ENCODE assay signal across 25 cellular contexts in the genomic region with DNA sequence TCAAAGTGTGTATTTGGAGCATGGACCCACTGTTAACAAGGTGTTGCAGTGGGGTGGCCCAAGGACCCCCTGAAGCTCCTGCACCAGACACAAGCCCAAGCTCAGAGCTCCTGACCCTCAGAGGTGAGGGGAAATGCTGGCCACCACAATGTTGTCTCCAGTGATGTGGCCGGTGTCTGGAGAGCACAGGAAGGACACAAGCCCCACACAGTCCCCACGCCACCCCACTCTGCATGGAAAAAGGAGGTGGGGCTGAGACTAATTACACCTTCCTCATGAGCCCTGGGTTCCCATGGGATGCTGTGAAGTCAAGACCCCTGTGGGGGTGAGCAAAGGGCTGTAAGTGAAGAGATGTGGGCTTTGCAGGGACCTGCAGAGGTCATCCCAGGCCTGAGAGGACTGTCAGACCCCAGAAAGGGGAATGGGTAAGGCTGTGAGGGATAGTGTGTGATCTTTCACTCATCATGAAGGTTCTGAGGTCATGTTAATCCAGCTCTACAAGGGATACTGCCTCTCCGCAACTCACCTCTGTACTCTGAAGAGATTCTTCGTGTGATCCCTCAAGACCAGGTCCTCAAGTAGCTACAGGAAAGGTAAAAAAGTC.
DNase-seq lines count a peak whose midpoint lies in the region; ATAC-seq and TF ChIP-seq lines count a peak whose summit lies in the region.
"Had no signal": no experiment of that assay in that cellular context is flagged by ENCODE, and none has a peak within 500 bp of the region (broad histone marks: within the 10 kb centered on the region; RNA-seq: fewer than 3 reads in every experiment).

No MANE protein-coding gene starts in this region.

- H3K27ac ChIP-seq in neuronal stem cell (replicated peaks; ENCODE audit: low read length) (no peak overlapping the region), Karpas-422 (ENCODE audit: low read length) (no peak overlapping the region)
- H3K27ac ChIP-seq: BLaER1 had no signal

- no peak overlapping the region for H4K8ac ChIP-seq in neuronal stem cell (ENCODE audit: low read depth, low read length)

- H4K20me1 ChIP-seq in Karpas-422 (ENCODE audit: insufficient read depth, low read depth, low read length) = no peaks in the 10 kb centered on the region
- H4K20me1 ChIP-seq: BLaER1 had no signal

- no peak overlapping the region for H2BK12ac ChIP-seq in neuronal stem cell (ENCODE audit: low read length)

- TF ChIP-seq CTCF in natural killer cell (IDR thresholded peaks at IDR 0.05) = no peak

- H2BK15ac ChIP-seq in neuronal stem cell (ENCODE audit: low read length) = no peak overlapping the region

- H3K27me3 ChIP-seq in neuronal stem cell (ENCODE audit: control insufficient read depth in 3 of 3, insufficient read depth in 3 of 3, low read depth in 1 of 3, low read length in 3 of 3) (peaks cover 0 to under 1% (median 0%) of the 10 kb centered on the region in 3 experiments), Karpas-422 (ENCODE audit: low read length) (no peaks in the 10 kb centered on the region)
- H3K27me3 ChIP-seq: BE2C, BLaER1 had no signal

- H3K4ac ChIP-seq in neuronal stem cell (ENCODE audit: low read length) = no peak overlapping the region

- H3K23ac ChIP-seq in neuronal stem cell (ENCODE audit: low read depth, low read length, poor library complexity) = no peak overlapping the region

- H3K9ac ChIP-seq in neuronal stem cell (ENCODE audit: low read depth, low read length, poor library complexity) (no peak overlapping the region), Karpas-422 (ENCODE audit: low read length) (no peak overlapping the region)
- H3K9ac ChIP-seq: BLaER1 had no signal

- no peaks in the 10 kb centered on the region for H3K9me2 ChIP-seq in Karpas-422 (replicated peaks; ENCODE audit: insufficient read depth, low read length)

- no peaks in the 10 kb centered on the region for H3K4me1 ChIP-seq in neuronal stem cell (ENCODE audit: control insufficient read depth in 2 of 2, insufficient read depth in 1 of 2, low read depth in 1 of 2, low read length in 2 of 2)
- no peaks in the 10 kb centered on the region for H3K4me1 ChIP-seq in Karpas-422 (ENCODE audit: low read length)
- H3K4me1 ChIP-seq: BE2C, BLaER1 had no signal

- H4K91ac ChIP-seq in neuronal stem cell (ENCODE audit: low read depth, low read length, poor library complexity) = no peak overlapping the region

- no peaks in the 10 kb centered on the region for H3K9me3 Mint-ChIP-seq in natural killer cell treated with Interleukin-12 subunit alpha and Interleukin-12 subunit beta and Interleukin-15 and Interleukin-18, amount 100 ng/mL, for 72 hours
- H3K9me3 Mint-ChIP-seq in natural killer cell = no peaks in the 10 kb centered on the region
- peaks cover 16% of the 10 kb centered on the region for H3K9me3 Mint-ChIP-seq in stimulated activated memory B cell treated with anti-CD40 and anti-IgM and Interleukin-4, amounts not matched to agents 10 μg/mL and 1 μg/mL and 100 μg/mL, for 72 hours

- H3K9me3 ChIP-seq in neuronal stem cell (replicated peaks in 1 of 2; ENCODE audit: control insufficient read depth in 2 of 2, insufficient read depth in 1 of 2, low read depth in 1 of 2, low read length in 2 of 2) (peaks cover 0 to 3% of the 10 kb centered on the region in 2 donors), Karpas-422 (ENCODE audit: low read length) (no peaks in the 10 kb centered on the region)
- H3K9me3 ChIP-seq: BE2C had no signal

- no peaks in the 10 kb centered on the region for H3K4me1 Mint-ChIP-seq in natural killer cell treated with Interleukin-12 subunit alpha and Interleukin-12 subunit beta and Interleukin-15 and Interleukin-18, amount 100 ng/mL, for 72 hours (ENCODE audit: low read depth in 2 of 2)
- H3K4me1 Mint-ChIP-seq in natural killer cell = no peaks in the 10 kb centered on the region
- H3K4me1 Mint-ChIP-seq in stimulated activated memory B cell treated with anti-CD40 and anti-IgM and Interleukin-4, amounts not matched to agents 10 μg/mL and 1 μg/mL and 100 μg/mL, for 72 hours = no peaks in the 10 kb centered on the region
- H3K4me1 Mint-ChIP-seq: CD14-positive monocyte; CD4-positive, alpha-beta memory T cell; CD4-positive, CD25-positive, alpha-beta regulatory T cell; CD8-positive, alpha-beta memory T cell had no signal

- H3K36me3 ChIP-seq in neuronal stem cell (replicated peaks in 1 of 2; ENCODE audit: control insufficient read depth in 2 of 2, insufficient read depth in 2 of 2, low read length in 2 of 2) = no peaks in the 10 kb centered on the region
- H3K36me3 ChIP-seq in Karpas-422 (ENCODE audit: insufficient read depth, low read length) = no peaks in the 10 kb centered on the region
- H3K36me3 ChIP-seq: BE2C, BLaER1 had no signal

- no peak overlapping the region for H3K4me2 ChIP-seq in neuronal stem cell (ENCODE audit: insufficient read depth, low read length, poor library complexity, severe bottlenecking)
- no peak overlapping the region for H3K4me2 ChIP-seq in Karpas-422 (ENCODE audit: low read depth, low read length, poor library complexity, severe bottlenecking)
- H3K4me2 ChIP-seq: BLaER1 had no signal

- no peaks in the 10 kb centered on the region for H3K79me2 ChIP-seq in Karpas-422 (ENCODE audit: low read length)

- no peak overlapping the region for H3K4me3 ChIP-seq in neuronal stem cell (ENCODE audit: low read length in 2 of 2)
- no peak overlapping the region for H3K4me3 ChIP-seq in Karpas-422 (ENCODE audit: low read length)
- H3K4me3 ChIP-seq: BLaER1, GM12878 had no signal

- ATAC-seq in natural killer cell treated with Interleukin-12 subunit alpha and Interleukin-12 subunit beta and Interleukin-15 and Interleukin-18, amount 100 ng/mL, for 72 hours = peak; percentile 36 to 57
- ATAC-seq in natural killer cell = no peak
- peak; percentile 56 for ATAC-seq in stimulated activated memory B cell treated with anti-CD40 and anti-IgM and Interleukin-4, amounts not matched to agents 10 μg/mL and 1 μg/mL and 100 μg/mL, for 72 hours
- ATAC-seq: GM12878 had no signal

- H2BK5ac ChIP-seq in neuronal stem cell (ENCODE audit: low read length) = no peak overlapping the region

- H2AFZ ChIP-seq in neuronal stem cell (ENCODE audit: low read length) = no peak overlapping the region
- H2AFZ ChIP-seq in Karpas-422 (ENCODE audit: low read length) = no peak overlapping the region

- H2BK120ac ChIP-seq in neuronal stem cell (ENCODE audit: low read depth, low read length) = no peak overlapping the region

- H3K18ac ChIP-seq in neuronal stem cell (ENCODE audit: low read length) = no peak overlapping the region

- no peak for DNase-seq in natural killer cell treated with Interleukin-12 subunit alpha and Interleukin-12 subunit beta and Interleukin-15 and Interleukin-18, amount 100 ng/mL, for 72 hours (ENCODE audit: low spot score)
- DNase-seq in natural killer cell = no peak
- DNase-seq in neuronal stem cell (ENCODE audit: low spot score) = no peak
- DNase-seq in hippocampal formation (lab: John Stamatoyannopoulos, UW) = no peak
- DNase-seq in Karpas-422 = no peak
- no peak for DNase-seq in NCI-H1436 (lab: John Stamatoyannopoulos, UW)
- DNase-seq: 8988T; ACHN; BE2C; C1 segment of cervical spinal cord; CD4-positive, alpha-beta memory T cell; CD4-positive, CD25-positive, alpha-beta regulatory T cell; CD8-positive, alpha-beta memory T cell; COR-L47; DMS 273 treated with DMSO at 0.1 percent for 48 hours; DMS153; DMS53; DMS79; DND-41; EL; GDM1 had no signal

- intact Hi-C loops in natural killer cell (cut with micrococcal nuclease) = no loop called here

- no peak overlapping the region for H3K27ac Mint-ChIP-seq in natural killer cell treated with Interleukin-12 subunit alpha and Interleukin-12 subunit beta and Interleukin-15 and Interleukin-18, amount 100 ng/mL, for 72 hours
- no peak overlapping the region for H3K27ac Mint-ChIP-seq in natural killer cell
- H3K27ac Mint-ChIP-seq in stimulated activated memory B cell treated with anti-CD40 and anti-IgM and Interleukin-4, amounts not matched to agents 10 μg/mL and 1 μg/mL and 100 μg/mL, for 72 hours = no peak overlapping the region
- H3K27ac Mint-ChIP-seq: CD4-positive, alpha-beta memory T cell; CD4-positive, CD25-positive, alpha-beta regulatory T cell; CD8-positive, alpha-beta memory T cell had no signal

- no peak overlapping the region for H2AK5ac ChIP-seq in neuronal stem cell (ENCODE audit: low read depth, low read length)

- peak overlapping the region; percentile 4 for H3K14ac ChIP-seq in neuronal stem cell (ENCODE audit: low read length)

- H3K4me3 Mint-ChIP-seq in natural killer cell treated with Interleukin-12 subunit alpha and Interleukin-12 subunit beta and Interleukin-15 and Interleukin-18, amount 100 ng/mL, for 72 hours = no peak overlapping the region
- H3K4me3 Mint-ChIP-seq in natural killer cell = no peak overlapping the region
- no peak overlapping the region for H3K4me3 Mint-ChIP-seq in stimulated activated memory B cell treated with anti-CD40 and anti-IgM and Interleukin-4, amounts not matched to agents 10 μg/mL and 1 μg/mL and 100 μg/mL, for 72 hours
- H3K4me3 Mint-ChIP-seq: CD14-positive monocyte; CD4-positive, alpha-beta memory T cell; CD4-positive, CD25-positive, alpha-beta regulatory T cell; CD8-positive, alpha-beta memory T cell had no signal

- no peaks in the 10 kb centered on the region for H3K36me3 Mint-ChIP-seq in natural killer cell treated with Interleukin-12 subunit alpha and Interleukin-12 subunit beta and Interleukin-15 and Interleukin-18, amount 100 ng/mL, for 72 hours
- H3K36me3 Mint-ChIP-seq in natural killer cell = no peaks in the 10 kb centered on the region
- no peaks in the 10 kb centered on the region for H3K36me3 Mint-ChIP-seq in stimulated activated memory B cell treated with anti-CD40 and anti-IgM and Interleukin-4, amounts not matched to agents 10 μg/mL and 1 μg/mL and 100 μg/mL, for 72 hours
- H3K36me3 Mint-ChIP-seq: CD4-positive, alpha-beta memory T cell; CD4-positive, CD25-positive, alpha-beta regulatory T cell; CD8-positive, alpha-beta memory T cell had no signal

- no CpG with 5 or more reads among the region's 4 CpGs for WGBS in neuronal stem cell (ENCODE audit: extremely low coverage in 2 of 2, insufficient read length in 2 of 2, insufficient replicate concordance in 1 of 2), 2 donors

- no peaks in the 10 kb centered on the region for H3K79me1 ChIP-seq in neuronal stem cell (ENCODE audit: low read depth, low read length)

- peaks cover 4% of the 10 kb centered on the region in 2 donors for H3K27me3 Mint-ChIP-seq in natural killer cell treated with Interleukin-12 subunit alpha and Interleukin-12 subunit beta and Interleukin-15 and Interleukin-18, amount 100 ng/mL, for 72 hours
- peaks cover under 1 to 3% of the 10 kb centered on the region in 2 donors for H3K27me3 Mint-ChIP-seq in natural killer cell (ENCODE audit: low read depth in 2 of 2)
- H3K27me3 Mint-ChIP-seq in stimulated activated memory B cell treated with anti-CD40 and anti-IgM and Interleukin-4, amounts not matched to agents 10 μg/mL and 1 μg/mL and 100 μg/mL, for 72 hours = peaks cover 19% of the 10 kb centered on the region

Comparison
In these comparisons a context has a peak if more than half of its experiments do, and no peak if none do; other contexts are left out.
1. ATAC-seq: peak in natural killer cell treated with Interleukin-12 subunit alpha and Interleukin-12 subunit beta and Interleukin-15 and Interleukin-18, amount 100 ng/mL, for 72 hours (2 of 2) and stimulated activated memory B cell treated with anti-CD40 and anti-IgM and Interleukin-4, amounts not matched to agents 10 μg/mL and 1 μg/mL and 100 μg/mL, for 72 hours (single experiment); none in natural killer cell (0 of 3).